ENCODE assay signal across 8 cellular contexts in the genomic region with DNA sequence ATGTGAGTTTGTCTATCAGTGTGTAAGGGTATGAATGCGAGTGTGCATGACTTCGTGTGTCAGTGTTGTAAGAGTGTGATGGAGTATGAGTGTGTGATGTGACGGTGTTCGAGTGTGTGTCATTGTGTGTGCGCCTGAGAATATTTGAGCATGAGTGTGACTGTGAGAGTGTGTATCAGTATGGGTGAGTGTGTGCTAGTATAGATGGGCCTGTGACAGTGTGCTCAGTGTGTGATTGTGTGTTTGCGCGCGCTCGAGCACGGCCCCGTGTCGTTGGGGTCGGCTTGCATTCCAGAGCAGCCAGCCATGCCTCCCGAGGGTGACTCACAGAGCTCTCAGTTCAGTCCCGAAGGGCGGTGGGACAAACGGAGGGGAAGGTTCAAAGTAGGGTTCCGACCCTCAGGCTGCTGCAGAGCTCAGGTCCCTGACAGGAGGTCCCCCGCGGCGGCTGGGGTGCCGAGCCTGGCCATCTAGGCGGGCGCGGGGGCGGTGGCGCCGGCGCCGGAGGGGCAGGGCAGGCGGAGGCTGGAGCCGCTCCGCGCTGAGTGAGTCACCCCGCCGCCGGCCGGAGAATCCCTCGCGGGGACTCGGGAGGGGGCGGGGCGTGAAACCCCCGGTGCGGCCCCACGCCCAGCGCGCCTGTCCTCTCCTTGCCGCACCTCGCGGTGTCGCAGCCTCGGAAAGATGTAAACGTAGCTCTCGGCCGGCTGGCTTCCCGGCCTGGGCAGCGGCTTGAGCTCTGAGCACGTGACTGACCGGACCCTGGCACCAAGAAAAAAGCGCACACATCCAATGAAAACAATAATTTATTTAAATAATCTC. TPM values are rescaled to one million over a fixed set of nuclear protein-coding genes. Genes with fewer than 3 reads are reported as not detected.
DNase-seq lines count a peak whose midpoint lies in the region; ATAC-seq and TF ChIP-seq lines count a peak whose summit lies in the region.

No MANE protein-coding gene starts in this region.

- intact Hi-C loops in prostate gland (cut with DNase I), result no loop called here

- peak overlapping the region; percentile 75 for H3K4me2 ChIP-seq in SK-N-SH

- H3K27me3 ChIP-seq in SK-N-SH (ENCODE audit: insufficient read depth) (peaks cover 50% of the 10 kb centered on the region), prostate gland (replicated peaks; ENCODE audit: insufficient read depth) (peaks cover 69% of the 10 kb centered on the region)
- peaks cover 98% of the 10 kb centered on the region for H3K27me3 ChIP-seq in effector memory CD4-positive, alpha-beta T cell (replicated peaks; ENCODE audit: control insufficient read depth, insufficient read depth, low read length, poor library complexity, severe bottlenecking)

- no peak for TF ChIP-seq RAD21 in SK-N-SH (IDR thresholded peaks at IDR 0.05; ENCODE audit: low read length)

- H3K27ac ChIP-seq in SK-N-SH (ENCODE audit: low read depth in 2 of 2, low read length in 1 of 2), result peak overlapping the region in 1 of 2 experiments; percentile 51; a peak in 2 of 4 replicates
- no peak overlapping the region for H3K27ac ChIP-seq in effector memory CD4-positive, alpha-beta T cell (ENCODE audit: insufficient read depth, low read length, poor library complexity, severe bottlenecking)
- no peak overlapping the region for H3K27ac ChIP-seq in prostate gland

- peaks cover 37 to 44% of the 10 kb centered on the region in 2 donors for H3K27me3 Mint-ChIP-seq in natural killer cell treated with Interleukin-12 subunit alpha and Interleukin-12 subunit beta and Interleukin-15 and Interleukin-18, amount 100 ng/mL, for 72 hours

- ATAC-seq in natural killer cell treated with Interleukin-12 subunit alpha and Interleukin-12 subunit beta and Interleukin-15 and Interleukin-18, amount 100 ng/mL, for 72 hours, result peak; percentile 46 to 66
- no peak for ATAC-seq in HG02588 (IDR thresholded peaks at IDR 0.05; ENCODE audit: unreplicated experiment)

- 6% methylated on average over 32 of the region's 61 CpGs for WGBS in SK-N-SH (ENCODE audit: low lambda C conversion rate)
- 8% methylated on average over 43 of the region's 61 CpGs for WGBS in prostate gland

- H3K9me3 ChIP-seq in SK-N-SH, result no peaks in the 10 kb centered on the region
- no peaks in the 10 kb centered on the region for H3K9me3 ChIP-seq in effector memory CD4-positive, alpha-beta T cell (ENCODE audit: control insufficient read depth, low read length)
- H3K9me3 ChIP-seq in prostate gland, result no peaks in the 10 kb centered on the region

- TF ChIP-seq POLR2A in prostate gland (IDR thresholded peaks at IDR 0.05), result no peak

- POLR2A ChIA-PET in SK-N-SH (lab: Yijun Ruan, JAX), result no interaction called here

- no peaks in the 10 kb centered on the region for H3K9me2 ChIP-seq in SK-N-SH

- H3K36me3 ChIP-seq in SK-N-SH (replicated peaks in 1 of 2; ENCODE audit: control insufficient read depth in 1 of 2, insufficient read depth in 2 of 2, low read length in 1 of 2) (no peaks in the 10 kb centered on the region), prostate gland (no peaks in the 10 kb centered on the region)
- H3K36me3 ChIP-seq in effector memory CD4-positive, alpha-beta T cell (ENCODE audit: control insufficient read depth, insufficient read depth, low read length), result no peaks in the 10 kb centered on the region

- peaks cover 43 to 50% of the 10 kb centered on the region in 2 donors for H3K4me1 Mint-ChIP-seq in natural killer cell treated with Interleukin-12 subunit alpha and Interleukin-12 subunit beta and Interleukin-15 and Interleukin-18, amount 100 ng/mL, for 72 hours (ENCODE audit: low read depth in 2 of 2)

- peak overlapping the region; percentile 61; the same call in 1 of the 2 replicates for H2AFZ ChIP-seq in SK-N-SH (ENCODE audit: low read depth)

- peaks cover 8% of the 10 kb centered on the region for H3K36me3 Mint-ChIP-seq in natural killer cell treated with Interleukin-12 subunit alpha and Interleukin-12 subunit beta and Interleukin-15 and Interleukin-18, amount 100 ng/mL, for 72 hours

- peak overlapping the region; percentile 71 for H3K4me3 Mint-ChIP-seq in natural killer cell treated with Interleukin-12 subunit alpha and Interleukin-12 subunit beta and Interleukin-15 and Interleukin-18, amount 100 ng/mL, for 72 hours

- peak overlapping the region; percentile 1 to 16 for H3K27ac Mint-ChIP-seq in natural killer cell treated with Interleukin-12 subunit alpha and Interleukin-12 subunit beta and Interleukin-15 and Interleukin-18, amount 100 ng/mL, for 72 hours

- 0 out of 2 replicates have a peak, but pooled peaks cover 3% of the 10 kb centered on the region for H4K20me1 ChIP-seq in SK-N-SH (ENCODE audit: insufficient read depth)

- H3K9ac ChIP-seq in SK-N-SH, result peak overlapping the region; percentile 53; the same call in 1 of the 2 replicates

- peak in 1 of 2 experiments; percentile 34; a peak in 1 of 4 replicates for TF ChIP-seq EP300 in SK-N-SH (IDR thresholded peaks at IDR 0.05; ENCODE audit: borderline replicate concordance in 1 of 2, low read depth in 1 of 2, low read length in 1 of 2)

- TF ChIP-seq CTCF in SK-N-SH (IDR thresholded peaks at IDR 0.05) (no peak), prostate gland (IDR thresholded peaks at IDR 0.05) (no peak)

- no peaks in the 10 kb centered on the region for H3K9me3 Mint-ChIP-seq in natural killer cell treated with Interleukin-12 subunit alpha and Interleukin-12 subunit beta and Interleukin-15 and Interleukin-18, amount 100 ng/mL, for 72 hours

- H3K4me3 ChIP-seq in SK-N-SH (ENCODE audit: low read depth in 2 of 2, low read length in 1 of 2) (peak overlapping the region; percentile 41 to 58), prostate gland (no peak overlapping the region)
- H3K4me3 ChIP-seq in effector memory CD4-positive, alpha-beta T cell (ENCODE audit: insufficient read depth, low read depth, low read length, poor library complexity, severe bottlenecking), result no peak overlapping the region

- DNase-seq in stimulated activated CD4-positive, alpha-beta T cell treated with anti-CD3 and anti-CD28 coated beads, Interleukin-15, amount 100 ng/mL, for 24 hours, result peak; percentile 68
- no peak for DNase-seq in stimulated activated CD4-positive, alpha-beta T cell treated with anti-CD3 and anti-CD28 coated beads, Interleukin-4, amount 100 ng/mL, for 24 hours
- DNase-seq in SK-N-SH (peak; percentile 69), NCI-H345 treated with DMSO at 0.1 percent for 48 hours (lab: John Stamatoyannopoulos, UW; ENCODE audit: unreplicated experiment) (no peak), prostate gland (ENCODE audit: low spot score) (no peak)
- peak in 2 of 3 donors; percentile 27 to 29 for DNase-seq in effector memory CD4-positive, alpha-beta T cell
- peak; percentile 85 for DNase-seq in natural killer cell treated with Interleukin-12 subunit alpha and Interleukin-12 subunit beta and Interleukin-15 and Interleukin-18, amount 100 ng/mL, for 72 hours (ENCODE audit: low spot score)

- H3K79me2 ChIP-seq in SK-N-SH (ENCODE audit: insufficient read depth), result no peaks in the 10 kb centered on the region

- CTCF ChIA-PET in SK-N-SH (lab: Yijun Ruan, JAX), result interaction anchor here (0.8 to 2.0 kb wide), 7 partner anchors 8 to 528 kb away, joined by 3 to 6 read pairs (median 5); no protein-coding TSS in a partner anchor

- H3K4me1 ChIP-seq in SK-N-SH (ENCODE audit: control insufficient read depth in 1 of 2, insufficient read depth in 2 of 2, low read depth in 1 of 2, low read length in 1 of 2) (peaks cover 22 to 39% of the 10 kb centered on the region in 2 experiments), prostate gland (replicated peaks) (peaks cover 20% of the 10 kb centered on the region)
- H3K4me1 ChIP-seq in effector memory CD4-positive, alpha-beta T cell (ENCODE audit: control insufficient read depth, insufficient read depth, low read length, poor library complexity, severe bottlenecking), result peaks cover 88% of the 10 kb centered on the region

- H3F3A ChIP-seq in SK-N-SH (replicated peaks; ENCODE audit: insufficient read depth), result peaks cover 26% of the 10 kb centered on the region

TF ChIP-seq in SK-N-SH, 30 proteins besides CTCF, POLR2A, EP300 and RAD21 (continues in another document):
- TF ChIP-seq RCOR1 (IDR thresholded peaks at IDR 0.05; ENCODE audit: low read length) (no peak), POLR2AphosphoS5 (IDR thresholded peaks at IDR 0.05; ENCODE audit: low read depth, low read length) (no peak), TAF1 (IDR thresholded peaks at IDR 0.05; ENCODE audit: borderline replicate concordance, low read depth, low read length) (no peak), RXRA (IDR thresholded peaks at IDR 0.05; ENCODE audit: borderline replicate concordance, low read depth) (no peak; the same call in 1 of the 2 replicates), MXI1 (IDR thresholded peaks at IDR 0.05; ENCODE audit: low read depth, low read length) (no peak), SMC3 (IDR thresholded peaks at IDR 0.05; ENCODE audit: low read depth, low read length) (no peak), NFIC (IDR thresholded peaks at IDR 0.05; ENCODE audit: borderline replicate concordance) (no peak; the same call in 1 of the 2 replicates)
- TF ChIP-seq, protein P1, sequence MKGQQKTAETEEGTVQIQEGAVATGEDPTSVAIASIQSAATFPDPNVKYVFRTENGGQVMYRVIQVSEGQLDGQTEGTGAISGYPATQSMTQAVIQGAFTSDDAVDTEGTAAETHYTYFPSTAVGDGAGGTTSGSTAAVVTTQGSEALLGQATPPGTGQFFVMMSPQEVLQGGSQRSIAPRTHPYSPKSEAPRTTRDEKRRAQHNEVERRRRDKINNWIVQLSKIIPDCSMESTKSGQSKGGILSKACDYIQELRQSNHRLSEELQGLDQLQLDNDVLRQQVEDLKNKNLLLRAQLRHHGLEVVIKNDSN (IDR thresholded peaks at IDR 0.05; ENCODE audit: borderline replicate concordance, low read depth), result peak; percentile 87

RNA-seq across cellular contexts. Expression of a gene that starts 3.8 kb away (rescaled TPM):
- 0.02 TPM in 2 replicates for polyA plus RNA-seq in SK-N-SH (2012; rRNA removed)
- 0.03 TPM in 2 replicates for polyA plus RNA-seq in SK-N-SH (2012; cell fraction: cytosol; rRNA removed)
- 0.13 and 0.15 TPM in 2 replicates for polyA plus RNA-seq in SK-N-SH (2012; cell fraction: nucleus; rRNA removed)
- total RNA-seq in natural killer cell treated with Interleukin-12 subunit alpha and Interleukin-12 subunit beta and Interleukin-15 and Interleukin-18, amount 100 ng/mL, for 72 hours, result under 1 TPM in 1 of 2 donors, not detected in 1; 0.25 TPM
- total RNA-seq in prostate gland, result under 1 TPM in 1 of 2 donors, not detected in 1; 0.45 TPM

RNA-seq across cellular contexts. Expression of a gene that starts 13.6 kb away (rescaled TPM):
- polyA plus RNA-seq in SK-N-SH (2012; rRNA removed), result 0.07 and 0.13 TPM in 2 replicates
- 0.09 and 0.12 TPM in 2 replicates for polyA plus RNA-seq in SK-N-SH (2012; cell fraction: cytosol; rRNA removed)
- 0.22 and 0.37 TPM in 2 replicates for polyA plus RNA-seq in SK-N-SH (2012; cell fraction: nucleus; rRNA removed)
- total RNA-seq in natural killer cell treated with Interleukin-12 subunit alpha and Interleukin-12 subunit beta and Interleukin-15 and Interleukin-18, amount 100 ng/mL, for 72 hours, result not detected
- total RNA-seq in prostate gland, result 1 to 10 TPM in 1 of 2 donors, not detected in 1; 1.3 TPM

Comparison
In these comparisons a context has a peak if more than half of its experiments do, and no peak if none do; other contexts are left out.
1. DNase-seq: peak in stimulated activated CD4-positive, alpha-beta T cell treated with anti-CD3 and anti-CD28 coated beads, Interleukin-15, amount 100 ng/mL, for 24 hours (single experiment), SK-N-SH (single experiment), effector memory CD4-positive, alpha-beta T cell (2 of 3) and natural killer cell treated with Interleukin-12 subunit alpha and Interleukin-12 subunit beta and Interleukin-15 and Interleukin-18, amount 100 ng/mL, for 72 hours (single experiment); none in stimulated activated CD4-positive, alpha-beta T cell treated with anti-CD3 and anti-CD28 coated beads, Interleukin-4, amount 100 ng/mL, for 24 hours (single experiment), NCI-H345 treated with DMSO at 0.1 percent for 48 hours (single experiment) and prostate gland (single experiment).
2. H3K4me3 ChIP-seq: peak in SK-N-SH (2 of 2); none in effector memory CD4-positive, alpha-beta T cell (single experiment) and prostate gland (0 of 2).